In genomic region chr3:153972862-153973261, GRCh38 we compare ENCODE assay signal across 14 cellular contexts.
DNase-seq lines count a peak whose midpoint lies in the region; ATAC-seq lines count a peak whose summit lies in the region.
"Had no signal": no experiment of that assay in that cellular context is flagged by ENCODE, and none has a peak within 500 bp of the region (broad histone marks: within the 10 kb centered on the region; RNA-seq: fewer than 3 reads in every experiment).

No MANE protein-coding gene starts in this region.

- intact Hi-C loops in Right ventricle myocardium inferior (cut with DNase I) (no loop called here), posterior vena cava (cut with DNase I) (no loop called here)

- ATAC-seq in GM18858 (IDR thresholded peaks at IDR 0.05; ENCODE audit: unreplicated experiment): peak; percentile 41
- ATAC-seq in GM21381 (IDR thresholded peaks at IDR 0.05; ENCODE audit: unreplicated experiment): peak; percentile 50
- ATAC-seq in HG02870 (IDR thresholded peaks at IDR 0.05; ENCODE audit: unreplicated experiment): peak; percentile 71
- ATAC-seq in HG03457 (IDR thresholded peaks at IDR 0.05; ENCODE audit: unreplicated experiment): peak; percentile 59
- ATAC-seq in Right ventricle myocardium inferior: no peak
- ATAC-seq: stimulated activated naive B cell treated with anti-CD40 and anti-IgM and Interleukin-4, amounts not matched to agents 10 μg/mL and 1 μg/mL and 100 μg/mL, for 72 hours had no signal

- no peak for DNase-seq in Right ventricle myocardium inferior (ENCODE audit: missing footprints)
- DNase-seq in SHP77 treated with DMSO at 0.1 percent for 48 hours (lab: John Stamatoyannopoulos, UW): no peak
- DNase-seq in posterior vena cava (ENCODE audit: low spot score): no peak
- DNase-seq in stimulated activated naive CD4-positive, alpha-beta T cell (lab: John Stamatoyannopoulos, UW): no peak
- DNase-seq: DMS79 treated with DMSO at 0.1 percent for 48 hours; KBM-7; NCI-H1694 treated with DMSO at 0.1 percent for 48 hours; NK-92 treated with Interleukin-12 subunit alpha and Interleukin-12 subunit beta, amount 100 ng/mL, for 24 hours; stimulated activated CD4-positive, alpha-beta T cell treated with anti-CD3 and anti-CD28 coated beads, Interleukin-2, amount 100 ng/mL, for 48 hours; stimulated activated naive B cell treated with anti-CD40 and anti-IgM and Interleukin-4, amounts not matched to agents 10 μg/mL and 1 μg/mL and 100 μg/mL, for 72 hours had no signal
